ENCODE assay signal across 22 cellular contexts in the genomic region with DNA sequence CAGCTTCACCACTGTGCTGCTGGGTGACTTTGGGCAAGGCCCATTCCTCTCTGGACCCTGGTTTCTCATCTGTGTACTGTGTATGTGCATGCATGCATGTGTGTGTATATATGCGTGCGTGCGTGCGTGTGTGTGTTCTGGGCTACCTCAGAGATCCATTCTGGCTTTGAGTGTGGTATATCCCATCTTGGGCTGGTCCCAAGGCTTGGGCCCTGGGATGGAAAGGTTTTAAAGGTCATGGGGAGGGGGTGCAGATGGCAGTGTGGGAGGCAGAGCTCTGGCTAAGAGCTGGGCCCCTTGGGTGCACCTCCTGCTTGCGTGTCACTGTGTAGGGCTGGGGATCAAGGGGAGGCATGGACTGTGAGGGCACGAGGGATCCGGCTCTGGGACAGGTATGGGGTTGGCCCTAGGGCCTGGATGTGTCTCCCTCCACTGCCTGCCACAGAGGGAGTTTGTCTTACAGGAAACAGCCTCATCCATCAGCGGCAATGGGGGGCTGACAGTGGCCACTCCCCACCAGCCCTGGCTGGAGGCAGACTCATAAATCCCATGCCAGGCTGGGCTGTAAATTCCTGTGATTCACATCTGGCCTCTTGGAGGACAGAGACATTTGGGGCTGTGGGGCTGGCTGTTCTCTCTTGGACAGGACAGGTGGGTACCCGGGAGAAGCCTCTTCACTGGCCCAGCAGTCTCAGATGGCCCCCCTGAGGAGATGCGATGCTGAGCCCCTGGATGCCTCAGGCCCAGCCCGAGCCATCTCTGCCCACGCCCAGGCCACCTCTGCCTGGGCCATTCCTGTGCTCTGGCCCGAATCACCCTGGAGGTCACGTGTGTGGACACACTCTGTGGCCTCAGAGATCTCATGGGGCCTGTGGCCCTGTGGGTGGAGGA. TPM values are rescaled to one million over a fixed set of nuclear protein-coding genes. Genes with fewer than 3 reads are reported as not detected.
DNase-seq lines count a peak whose midpoint lies in the region; ATAC-seq and TF ChIP-seq lines count a peak whose summit lies in the region.
"Had no signal": no experiment of that assay in that cellular context is flagged by ENCODE, and none has a peak within 500 bp of the region (broad histone marks: within the 10 kb centered on the region; RNA-seq: fewer than 3 reads in every experiment).

No MANE protein-coding gene starts in this region.

- H3K4me3 ChIP-seq in smooth muscle cell: no peak overlapping the region
- H3K4me3 ChIP-seq: SK-N-MC had no signal

- WGBS in smooth muscle cell (ENCODE audit: low lambda C conversion rate): 77% methylated on average over 14 of the region's 14 CpGs

- TF ChIP-seq CTCF in mesothelial cell of epicardium (IDR thresholded peaks at IDR 0.05; ENCODE audit: unreplicated experiment) (no peak), smooth muscle cell (IDR thresholded peaks at IDR 0.05; ENCODE audit: borderline replicate concordance, insufficient read depth, poor library complexity, severe bottlenecking) (no peak)

- no peaks in the 10 kb centered on the region for H3F3A ChIP-seq in smooth muscle cell (ENCODE audit: low read depth)

- peak overlapping the region; percentile 54 for H3K4me2 ChIP-seq in smooth muscle cell

- no peaks in the 10 kb centered on the region for H3K4me1 ChIP-seq in smooth muscle cell (ENCODE audit: low read depth)

- H3K36me3 ChIP-seq in smooth muscle cell (ENCODE audit: low read depth): no peaks in the 10 kb centered on the region

- no peak overlapping the region for H3K27ac ChIP-seq in smooth muscle cell (ENCODE audit: low read depth)
- H3K27ac ChIP-seq: SK-N-MC had no signal

- H3K27ac Mint-ChIP-seq in mesothelial cell of epicardium: peak overlapping the region; percentile 31

- H2AFZ ChIP-seq in smooth muscle cell (ENCODE audit: low read depth): no peak overlapping the region

- no peak overlapping the region for H3K4me3 Mint-ChIP-seq in mesothelial cell of epicardium

- H3K36me3 Mint-ChIP-seq in mesothelial cell of epicardium: peaks cover 1% of the 10 kb centered on the region

- no peaks in the 10 kb centered on the region for H3K9me3 ChIP-seq in smooth muscle cell (replicated peaks; ENCODE audit: low read depth)

- ATAC-seq in HG03565 (IDR thresholded peaks at IDR 0.05; ENCODE audit: unreplicated experiment): no peak
- ATAC-seq: activated CD4-positive, CD25-positive, alpha-beta regulatory T cell treated with anti-CD3 and anti-CD28 coated beads, Interleukin-2, amount 50 U/mL, for 24 hours; stimulated activated naive CD8-positive, alpha-beta T cell treated with anti-CD3 and anti-CD28 coated beads, Interleukin-15, Interleukin-2, amounts not matched to agents 100 U/mL and 50 U/mL, for 24 hours had no signal

- no peaks in the 10 kb centered on the region for H3K79me2 ChIP-seq in smooth muscle cell (ENCODE audit: low read depth)

- DNase-seq in ELF-1 (ENCODE audit: low read depth, low spot score) (peak; percentile 86), amniotic epithelial cell (ENCODE audit: low read depth) (peak; percentile 53), mesothelial cell of epicardium (ENCODE audit: low spot score in 2 of 2, unreplicated experiment in 2 of 2) (no peak), smooth muscle cell (lab: John Stamatoyannopoulos, UW; ENCODE audit: unreplicated experiment) (no peak), HUDEP-2 (lab: John Stamatoyannopoulos, UW; ENCODE audit: unreplicated experiment in 76 of 76) (no peak), GM19240 (ENCODE audit: insufficient read length, low spot score) (no peak), NCI-H774 (lab: John Stamatoyannopoulos, UW) (no peak)
- DNase-seq: amniotic stem cell; caudate nucleus; effector CD8-positive, alpha-beta T cell; HCEC 1CT; mammary epithelial cell; NCI-H1417; NCI-H2171 treated with DMSO at 0.1 percent for 48 hours; NCI-H748 treated with DMSO at 0.1 percent for 48 hours; retina; stimulated activated naive CD8-positive, alpha-beta T cell treated with anti-CD3 and anti-CD28 coated beads, Interleukin-15, Interleukin-2, amounts not matched to agents 100 U/mL and 50 U/mL, for 24 hours; T-helper 9 cell had no signal

- H3K4me1 Mint-ChIP-seq in mesothelial cell of epicardium: peaks cover 51% of the 10 kb centered on the region

- H3K27me3 ChIP-seq in smooth muscle cell (ENCODE audit: low read depth): no peaks in the 10 kb centered on the region

- no peaks in the 10 kb centered on the region for H3K27me3 Mint-ChIP-seq in mesothelial cell of epicardium (ENCODE audit: low read depth)

- no peaks in the 10 kb centered on the region for H4K20me1 ChIP-seq in smooth muscle cell (ENCODE audit: low read depth)

- H3K9me3 Mint-ChIP-seq in mesothelial cell of epicardium: no peaks in the 10 kb centered on the region

- H3K9ac ChIP-seq in smooth muscle cell (ENCODE audit: low read depth): no peak overlapping the region

RNA-seq across cellular contexts. Expression of gene CSPG4, which starts 21.4 kb away (rescaled TPM):
- 11.3 to 11.8 TPM (median 11.4 TPM) in 3 replicates for total RNA-seq in mesothelial cell of epicardium
- 31.1 and 35.3 TPM in 2 replicates for total RNA-seq in smooth muscle cell
- 46.6 and 54.9 TPM in 2 replicates for polyA plus RNA-seq in smooth muscle cell
- polyA plus RNA-seq: neural cell had no signal

Comparison
In these comparisons a context has a peak if more than half of its experiments do, and no peak if none do; other contexts are left out.
1. DNase-seq: peak in ELF-1 (single experiment) and amniotic epithelial cell (single experiment); none in mesothelial cell of epicardium (0 of 2), smooth muscle cell (single experiment), HUDEP-2 (0 of 76), GM19240 (single experiment) and NCI-H774 (single experiment).